In the genomic region with DNA sequence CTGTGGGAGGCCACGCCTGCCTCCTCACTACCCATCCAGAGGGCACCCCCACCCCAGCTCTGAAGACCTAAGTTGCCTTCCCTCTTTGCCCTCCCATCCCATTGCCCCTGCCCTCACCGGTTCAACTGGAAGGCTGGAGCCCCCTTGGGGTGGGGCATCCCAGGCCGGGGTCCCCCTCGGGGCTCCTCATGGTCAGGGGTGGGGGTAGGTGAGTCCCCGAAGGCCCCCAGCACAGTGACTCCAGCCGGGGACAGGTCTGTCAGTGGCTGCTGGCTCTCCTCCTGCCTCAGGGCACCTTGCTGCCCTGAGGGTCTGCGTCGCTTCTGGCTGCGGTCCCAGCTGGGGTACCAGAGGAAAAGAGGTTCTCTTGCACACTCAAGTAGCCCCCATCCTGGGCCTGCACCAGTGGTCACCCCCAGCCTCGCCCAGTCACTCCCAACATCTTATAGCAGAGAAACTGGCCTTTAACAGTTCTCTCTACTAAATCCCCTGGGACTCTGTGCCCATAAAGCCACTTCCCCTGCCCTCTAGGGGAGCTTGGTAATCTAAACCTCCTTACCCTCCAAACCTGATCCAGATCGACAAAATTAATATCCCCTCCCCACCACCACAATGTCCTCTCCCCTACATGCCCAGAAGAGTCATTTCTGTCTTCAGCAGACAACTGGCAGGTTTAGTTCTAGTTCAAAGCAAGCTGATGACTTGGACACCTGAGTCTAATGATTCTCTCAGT, we compare ENCODE assay signal across 1 cellular context.
TF ChIP-seq lines count a peak whose summit lies in the region.

No MANE protein-coding gene starts in this region.

TF ChIP-seq in GM12878, 131 proteins besides CTCF, POLR2A, EP300 and RAD21:
- TF ChIP-seq MEF2B (IDR thresholded peaks at IDR 0.05; ENCODE audit: partially characterized antibody, poor library complexity, severe bottlenecking) (peak; percentile 65), NFXL1 (IDR thresholded peaks at IDR 0.05; ENCODE audit: borderline replicate concordance) (no peak)
